Comparison of ENCODE assay signal across 8 cellular contexts in the genomic region with DNA sequence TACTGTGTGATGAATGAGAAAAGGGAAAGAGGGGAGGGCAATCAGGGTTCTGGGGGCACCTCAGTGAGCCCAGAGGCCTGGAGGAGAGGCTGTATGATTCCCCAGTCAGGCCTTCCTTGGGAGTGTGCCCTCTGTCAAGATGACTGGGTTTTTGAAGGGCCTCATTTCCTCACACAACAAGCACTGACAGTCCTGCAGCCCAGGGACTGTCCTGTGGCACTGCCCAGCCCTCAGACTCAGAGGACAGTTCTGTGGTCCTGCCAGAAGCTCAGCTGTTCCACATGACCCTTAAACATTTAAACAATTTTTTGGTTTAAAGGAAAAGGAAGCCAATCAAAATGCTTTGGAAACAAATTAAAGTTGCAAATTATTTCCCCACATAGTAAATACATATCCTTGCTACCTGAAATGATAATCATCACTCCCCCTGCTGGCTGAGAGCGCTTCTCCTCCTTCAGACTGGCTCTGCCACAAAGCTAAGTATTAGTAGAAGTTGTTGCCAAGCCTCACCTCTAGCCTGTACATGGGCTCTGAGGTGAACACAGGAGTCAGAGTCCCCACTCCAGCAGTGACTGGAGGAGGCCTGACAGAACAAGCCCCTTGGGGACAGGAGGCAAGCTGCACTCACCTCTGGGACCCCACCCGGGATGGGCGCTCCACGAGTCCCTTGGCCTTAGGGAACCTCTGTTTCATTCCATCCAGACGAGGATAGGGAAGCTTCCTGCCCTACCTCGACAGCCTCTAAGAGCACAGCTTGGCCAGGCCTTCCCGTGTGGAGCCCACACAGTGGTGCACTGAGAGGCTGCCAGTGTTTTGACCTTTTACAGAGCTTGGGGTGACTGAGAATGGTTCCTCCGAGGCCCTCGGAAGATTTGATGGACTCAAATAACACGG.
DNase-seq lines count a peak whose midpoint lies in the region; ATAC-seq and TF ChIP-seq lines count a peak whose summit lies in the region.

No MANE protein-coding gene starts in this region.

- H3K9me3 Mint-ChIP-seq in HFFc6, result peaks cover 21% of the 10 kb centered on the region
- H3K9me3 Mint-ChIP-seq in naive B cell, result peaks cover 11 to 18% (median 15%) of the 10 kb centered on the region in 7 donors

- peak; percentile 47 to 69 for ATAC-seq in naive B cell (ENCODE audit: low read depth in 2 of 2)
- ATAC-seq in HG02759 (IDR thresholded peaks at IDR 0.05; ENCODE audit: unreplicated experiment), result no peak
- no peak for ATAC-seq in GM21423 (IDR thresholded peaks at IDR 0.05; ENCODE audit: unreplicated experiment)
- ATAC-seq in GM21737 (IDR thresholded peaks at IDR 0.05; ENCODE audit: unreplicated experiment), result no peak

- H3K4me3 Mint-ChIP-seq in HFFc6, result no peak overlapping the region
- H3K4me3 Mint-ChIP-seq in naive B cell, result no peak overlapping the region

- peak; percentile 85 for TF ChIP-seq CTCF in HFFc6 (IDR thresholded peaks at IDR 0.05)

- H3K36me3 Mint-ChIP-seq in HFFc6 (ENCODE audit: low read depth) (peaks cover 21% of the 10 kb centered on the region), naive B cell (peaks cover 41% of the 10 kb centered on the region in 2 donors)

- DNase-seq in D341Med (ENCODE audit: low spot score), result peak; percentile 78
- peak; percentile 56 for DNase-seq in HFFc6
- DNase-seq in T-helper 9 cell, result peak; percentile 32
- DNase-seq in effector CD4-positive, alpha-beta T cell, result peak; percentile 37
- no peak for DNase-seq in naive B cell

- H3K4me1 Mint-ChIP-seq in HFFc6 (ENCODE audit: low read depth), result peaks cover under 1% of the 10 kb centered on the region
- H3K4me1 Mint-ChIP-seq in naive B cell, result peaks cover 13 to 15% (median 13%) of the 10 kb centered on the region in 3 donors

- no peaks in the 10 kb centered on the region for H3K27me3 Mint-ChIP-seq in HFFc6 (ENCODE audit: insufficient read depth)
- H3K27me3 Mint-ChIP-seq in naive B cell, result no peaks in the 10 kb centered on the region

- H3K27ac Mint-ChIP-seq in HFFc6, result no peak overlapping the region; the same call in 1 of the 2 replicates
- peak overlapping the region in 1 of 6 donors; percentile 62 for H3K27ac Mint-ChIP-seq in naive B cell

Comparison
In these comparisons a context has a peak if more than half of its experiments do, and no peak if none do; other contexts are left out.
1. ATAC-seq: peak in naive B cell (2 of 2); none in HG02759 (single experiment), GM21423 (single experiment) and GM21737 (single experiment).